23 cellular contexts compared by ENCODE assay signal in the genomic region with DNA sequence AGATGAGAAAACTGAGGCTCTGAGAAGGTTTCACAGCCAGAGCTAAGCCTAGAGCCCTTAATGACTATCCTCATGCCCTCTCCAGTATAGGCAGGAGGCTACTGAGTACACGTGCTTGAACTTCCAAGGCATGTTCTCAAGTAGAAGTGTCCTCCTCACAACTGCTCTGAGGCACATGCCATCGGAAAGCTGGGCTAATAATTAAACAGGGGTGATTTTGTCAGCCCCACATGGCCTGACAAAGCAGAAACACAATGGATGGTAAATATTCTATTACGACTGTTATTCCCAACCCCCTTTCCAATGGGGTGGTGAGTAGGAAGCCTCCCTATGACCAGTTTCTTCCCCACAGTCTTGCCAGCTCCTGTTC. TPM values are rescaled to one million over a fixed set of nuclear protein-coding genes. Genes with fewer than 3 reads are reported as not detected.
"Had no signal": no experiment of that assay in that cellular context is flagged by ENCODE, and none has a peak within 500 bp of the region (broad histone marks: within the 10 kb centered on the region; RNA-seq: fewer than 3 reads in every experiment).

No MANE protein-coding gene starts in this region.

- H3K4me3 Mint-ChIP-seq: activated CD8-positive, alpha-beta T cell treated with anti-CD3 and anti-CD28 coated beads, Interleukin-2, amount 10 ng/mL, durations not matched to agents 7 days and 5 days; activated naive CD8-positive, alpha-beta T cell treated with anti-CD3 and anti-CD28 coated beads, Interleukin-2, amount 50 U/mL, for 24 hours; activated T-helper 1 cell treated with anti-CD3 and anti-CD28 coated beads, Interleukin-12 subunit alpha, Interleukin-12 subunit beta, Interleukin-2, Interleukin-4 antibody, amounts not matched to agents 30 ng/mL and 10 ng/mL and 1 ng/mL, durations not matched to agents 14 hours and 24 hours and 36 hours; mesothelial cell of epicardium; naive thymus-derived CD8-positive, alpha-beta T cell; stimulated activated naive CD8-positive, alpha-beta T cell treated with anti-CD3 and anti-CD28 coated beads, Interleukin-15, amount 100 ng/mL, for 72 hours had no signal

- H3K27me3 ChIP-seq: pancreas, transverse colon, vagina had no signal

- H3K27ac Mint-ChIP-seq: activated CD8-positive, alpha-beta T cell treated with anti-CD3 and anti-CD28 coated beads, Interleukin-2, amount 10 ng/mL, durations not matched to agents 7 days and 5 days; activated naive CD8-positive, alpha-beta T cell treated with anti-CD3 and anti-CD28 coated beads, Interleukin-2, amount 50 U/mL, for 24 hours; activated T-helper 1 cell treated with anti-CD3 and anti-CD28 coated beads, Interleukin-12 subunit alpha, Interleukin-12 subunit beta, Interleukin-2, Interleukin-4 antibody, amounts not matched to agents 30 ng/mL and 10 ng/mL and 1 ng/mL, durations not matched to agents 14 hours and 24 hours and 36 hours; mesothelial cell of epicardium; naive thymus-derived CD8-positive, alpha-beta T cell; stimulated activated naive CD8-positive, alpha-beta T cell treated with anti-CD3 and anti-CD28 coated beads, Interleukin-15, amount 100 ng/mL, for 72 hours had no signal

- H3K9me3 ChIP-seq: left ventricle myocardium inferior, pancreas, psoas muscle, transverse colon, vagina had no signal

- H3K4me3 ChIP-seq: left ventricle myocardium inferior, pancreas, psoas muscle, transverse colon, vagina had no signal

- H3K9me3 Mint-ChIP-seq: activated naive CD8-positive, alpha-beta T cell treated with anti-CD3 and anti-CD28 coated beads, Interleukin-2, amount 50 U/mL, for 24 hours; activated T-helper 1 cell treated with anti-CD3 and anti-CD28 coated beads, Interleukin-12 subunit alpha, Interleukin-12 subunit beta, Interleukin-2, Interleukin-4 antibody, amounts not matched to agents 30 ng/mL and 10 ng/mL and 1 ng/mL, durations not matched to agents 14 hours and 24 hours and 36 hours; mesothelial cell of epicardium; naive thymus-derived CD8-positive, alpha-beta T cell; stimulated activated naive CD8-positive, alpha-beta T cell treated with anti-CD3 and anti-CD28 coated beads, Interleukin-15, amount 100 ng/mL, for 72 hours had no signal

- H3K36me3 Mint-ChIP-seq: mesothelial cell of epicardium; naive thymus-derived CD8-positive, alpha-beta T cell had no signal

- H3K36me3 ChIP-seq: left ventricle myocardium inferior, pancreas, transverse colon, vagina had no signal

- ATAC-seq: activated CD8-positive, alpha-beta T cell treated with anti-CD3 and anti-CD28 coated beads, Interleukin-2, amount 10 ng/mL, durations not matched to agents 7 days and 5 days; activated naive CD8-positive, alpha-beta T cell treated with anti-CD3 and anti-CD28 coated beads, Interleukin-2, amount 50 U/mL, for 24 hours; naive thymus-derived CD8-positive, alpha-beta T cell; pancreas; psoas muscle; right cardiac atrium; stimulated activated naive CD8-positive, alpha-beta T cell treated with anti-CD3 and anti-CD28 coated beads, Interleukin-15, amount 100 ng/mL, for 72 hours had no signal

- DNase-seq: activated CD4-positive, alpha-beta T cell treated with anti-CD3 and anti-CD28 coated beads for 1 hour; activated CD4-positive, alpha-beta T cell treated with anti-CD3 and anti-CD28 coated beads, Interleukin-2, amount 50 U/mL, for 1 hour; activated CD8-positive, alpha-beta T cell treated with anti-CD3 and anti-CD28 coated beads, Interleukin-2, amount 10 ng/mL, durations not matched to agents 7 days and 5 days; activated gamma-delta T cell; activated naive CD4-positive, alpha-beta T cell treated with anti-CD3 and anti-CD28 coated beads, Interleukin-2, amount 50 U/mL, for 16 hours; activated naive CD8-positive, alpha-beta T cell treated with anti-CD3 and anti-CD28 coated beads, Interleukin-2, amount 50 U/mL, for 24 hours; cerebellar nuclear complex; cortex of kidney; erythroblast; foreskin fibroblast; left ventricle myocardium inferior; naive thymus-derived CD8-positive, alpha-beta T cell; pancreas; psoas muscle; right cardiac atrium; stimulated activated CD4-positive, alpha-beta T cell treated with anti-CD3 and anti-CD28 coated beads, Interleukin-12 subunit alpha, Interleukin-12 subunit beta, amount 100 ng/mL, for 4 hours; stimulated activated CD4-positive, alpha-beta T cell treated with anti-CD3 and anti-CD28 coated beads, Interleukin-4, amount 100 ng/mL, for 4 hours; stimulated activated naive CD8-positive, alpha-beta T cell treated with anti-CD3 and anti-CD28 coated beads, Interleukin-15, amount 100 ng/mL, for 72 hours; transverse colon had no signal

- H3K4me1 ChIP-seq: left ventricle myocardium inferior, pancreas, psoas muscle, transverse colon, vagina had no signal

- H3K27ac ChIP-seq: left ventricle myocardium inferior, pancreas, psoas muscle, transverse colon, vagina had no signal

RNA-seq across cellular contexts. Expression of gene KCNIP1, which starts 34.3 kb away (rescaled TPM):
- total RNA-seq: activated CD8-positive, alpha-beta T cell treated with anti-CD3 and anti-CD28 coated beads, Interleukin-2, amount 10 ng/mL, durations not matched to agents 7 days and 5 days; activated T-helper 1 cell treated with anti-CD3 and anti-CD28 coated beads, Interleukin-12 subunit alpha, Interleukin-12 subunit beta, Interleukin-2, Interleukin-4 antibody, amounts not matched to agents 30 ng/mL and 10 ng/mL and 1 ng/mL, durations not matched to agents 14 hours and 24 hours and 36 hours; fibroblast of lung; naive thymus-derived CD8-positive, alpha-beta T cell; psoas muscle; right cardiac atrium; vagina had no signal
